33 cellular contexts compared by ENCODE assay signal in the genomic region with DNA sequence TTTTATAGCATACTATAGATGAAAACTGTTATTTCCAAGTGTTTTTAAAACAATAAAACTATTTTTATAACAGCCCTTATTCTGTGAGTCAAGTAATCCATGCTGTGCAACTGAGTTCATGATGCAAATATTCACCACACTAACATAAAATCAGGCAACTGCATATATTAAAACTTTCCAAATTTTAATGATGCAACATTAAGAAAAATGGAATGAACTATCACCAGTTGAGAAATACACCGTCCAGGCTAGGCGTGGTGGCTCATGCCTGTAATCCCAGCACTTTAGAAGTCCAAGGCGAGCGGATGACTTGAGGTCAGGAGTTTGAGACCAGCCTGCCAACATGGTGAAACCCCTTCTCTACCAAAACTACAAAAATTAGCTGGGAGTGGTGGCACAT.
DNase-seq lines count a peak whose midpoint lies in the region; ATAC-seq and TF ChIP-seq lines count a peak whose summit lies in the region.
"Had no signal": no experiment of that assay in that cellular context is flagged by ENCODE, and none has a peak within 500 bp of the region (broad histone marks: within the 10 kb centered on the region; RNA-seq: fewer than 3 reads in every experiment).

No MANE protein-coding gene starts in this region.

- H3K4me1 ChIP-seq in SJSA1 (replicated peaks) = peaks cover 43% of the 10 kb centered on the region
- H3K4me1 ChIP-seq in fibroblast of lung (ENCODE audit: control insufficient read depth, extremely low read depth, insufficient read depth, low read length) = peaks cover 8% of the 10 kb centered on the region
- H3K4me1 ChIP-seq: body of pancreas, prostate gland, sigmoid colon, uterus had no signal

- H3K9me3 Mint-ChIP-seq in osteocyte (ENCODE audit: unreplicated experiment) = peaks cover 7% of the 10 kb centered on the region
- peaks cover 8% of the 10 kb centered on the region for H3K9me3 Mint-ChIP-seq in activated CD4-positive, alpha-beta memory T cell treated with anti-CD3 and anti-CD28 coated beads, Interleukin-2, amount 10 ng/mL, durations not matched to agents 7 days and 5 days

- 0 out of 2 replicates have a peak, but pooled peaks cover 2% of the 10 kb centered on the region for H3K9me3 ChIP-seq in SJSA1 (replicated peaks)
- no peaks in the 10 kb centered on the region for H3K9me3 ChIP-seq in fibroblast of lung (ENCODE audit: control insufficient read depth, insufficient read depth, low read depth, low read length)
- H3K9me3 ChIP-seq: body of pancreas, neutrophil, prostate gland, sigmoid colon, SK-N-SH, uterus had no signal

- TF ChIP-seq CTCF in fibroblast of lung (conservative IDR thresholded peaks at IDR 0.05 in 1 of 2, IDR thresholded peaks at IDR 0.05 in 1 of 2; ENCODE audit: low read depth in 1 of 2, low read length in 2 of 2) (no peak), osteocyte (IDR thresholded peaks at IDR 0.05) (no peak), GM10248 (IDR thresholded peaks at IDR 0.05; ENCODE audit: control extremely low read depth, extremely low read depth, low read depth, missing control alignments) (no peak)

- CTCF ChIA-PET in activated CD4-positive, alpha-beta memory T cell treated with anti-CD3 and anti-CD28 coated beads, Interleukin-2, amount 10 ng/mL, durations not matched to agents 7 days and 5 days (lab: Charles Lee) = no interaction called here
- CTCF ChIA-PET in GM10248 (lab: Yijun Ruan, JAX) = no interaction called here

- H3K36me3 Mint-ChIP-seq in osteocyte (ENCODE audit: unreplicated experiment) = peaks cover 2% of the 10 kb centered on the region
- H3K36me3 Mint-ChIP-seq in activated CD4-positive, alpha-beta memory T cell treated with anti-CD3 and anti-CD28 coated beads, Interleukin-2, amount 10 ng/mL, durations not matched to agents 7 days and 5 days (ENCODE audit: low read depth) = no peaks in the 10 kb centered on the region
- H3K36me3 Mint-ChIP-seq: activated naive CD8-positive, alpha-beta T cell treated with anti-CD3 and anti-CD28 coated beads for 36 hours; CD14-positive monocyte; immature natural killer cell; naive B cell had no signal

- no peak overlapping the region for H3K9ac ChIP-seq in fibroblast of lung (ENCODE audit: insufficient read depth, low read length)

- H3K4me2 ChIP-seq in fibroblast of lung (ENCODE audit: extremely low read depth, insufficient read depth, low read length) = no peak overlapping the region

- H3K36me3 ChIP-seq in SJSA1 = no peaks in the 10 kb centered on the region; the same call in 1 of the 2 replicates
- no peaks in the 10 kb centered on the region for H3K36me3 ChIP-seq in fibroblast of lung (ENCODE audit: control insufficient read depth, insufficient read depth, low read length)
- H3K36me3 ChIP-seq: neutrophil, prostate gland, sigmoid colon, uterus had no signal

- H3K79me2 ChIP-seq in fibroblast of lung (ENCODE audit: control insufficient read depth, insufficient read depth, low read length) = no peaks in the 10 kb centered on the region

- H3K27me3 Mint-ChIP-seq in osteocyte (ENCODE audit: unreplicated experiment) = no peaks in the 10 kb centered on the region
- H3K27me3 Mint-ChIP-seq in activated CD4-positive, alpha-beta memory T cell treated with anti-CD3 and anti-CD28 coated beads, Interleukin-2, amount 10 ng/mL, durations not matched to agents 7 days and 5 days = no peaks in the 10 kb centered on the region
- H3K27me3 Mint-ChIP-seq: activated naive CD8-positive, alpha-beta T cell treated with anti-CD3 and anti-CD28 coated beads for 36 hours; naive B cell; stimulated activated naive CD8-positive, alpha-beta T cell treated with anti-CD3 and anti-CD28 coated beads, Interleukin-15, Interleukin-2, amounts not matched to agents 100 ng/mL and 50 ng/mL, for 24 hours had no signal

- no peak overlapping the region for H3K4me3 ChIP-seq in SJSA1
- no peak overlapping the region for H3K4me3 ChIP-seq in fibroblast of lung (replicated peaks in 1 of 4; ENCODE audit: control extremely low read depth in 1 of 4, insufficient read depth in 1 of 4, low read depth in 3 of 4, low read length in 4 of 4)
- H3K4me3 ChIP-seq: body of pancreas, GM12878, prostate gland, sigmoid colon, uterus had no signal

- H3K4me1 Mint-ChIP-seq in osteocyte (ENCODE audit: unreplicated experiment) = peaks cover 57% of the 10 kb centered on the region
- H3K4me1 Mint-ChIP-seq in activated CD4-positive, alpha-beta memory T cell treated with anti-CD3 and anti-CD28 coated beads, Interleukin-2, amount 10 ng/mL, durations not matched to agents 7 days and 5 days = no peaks in the 10 kb centered on the region
- H3K4me1 Mint-ChIP-seq: activated naive CD8-positive, alpha-beta T cell treated with anti-CD3 and anti-CD28 coated beads for 36 hours; CD14-positive monocyte; immature natural killer cell; naive B cell had no signal

- H3K27ac ChIP-seq in SJSA1 = peak overlapping the region; percentile 96
- no peak overlapping the region for H3K27ac ChIP-seq in fibroblast of lung (ENCODE audit: insufficient read depth, low read length)
- H3K27ac ChIP-seq: body of pancreas, neutrophil, prostate gland, RWPE1, sigmoid colon, uterus had no signal

- DNase-seq in GM04504 (ENCODE audit: low read depth) (peak; percentile 54), SJSA1 (ENCODE audit: low read depth in 1 of 2, low spot score in 2 of 2) (no peak), fibroblast of lung (ENCODE audit: low read depth in 2 of 2) (peak; percentile 43 to 53), osteocyte (ENCODE audit: extremely low spot score, unreplicated experiment) (no peak), GM10248 (ENCODE audit: extremely low spot score) (no peak)
- no peak for DNase-seq in activated CD4-positive, alpha-beta memory T cell treated with anti-CD3 and anti-CD28 coated beads, Interleukin-2, amount 10 ng/mL, durations not matched to agents 7 days and 5 days
- DNase-seq: activated CD4-positive, alpha-beta T cell treated with anti-CD3 and anti-CD28 coated beads for 4 hours; activated CD8-positive, alpha-beta memory T cell treated with anti-CD3 and anti-CD28 coated beads for 24 hours; activated effector memory CD4-positive, alpha-beta T cell treated with anti-CD3 and anti-CD28 coated beads, Interleukin-2, amount 50 U/mL, for 16 hours; activated naive CD8-positive, alpha-beta T cell treated with anti-CD3 and anti-CD28 coated beads for 36 hours; body of pancreas; DMS79 treated with DMSO at 0.1 percent for 48 hours; effector memory CD4-positive, alpha-beta T cell; erythroblast; hypothalamus; immature natural killer cell; naive B cell; NCI-H1417; NCI-H2081 treated with DMSO at 0.1 percent for 48 hours; NCI-H345; NCI-H774; sigmoid colon; SK-N-SH; uterus had no signal

- no peak overlapping the region for H3K4me3 Mint-ChIP-seq in osteocyte (ENCODE audit: unreplicated experiment)
- H3K4me3 Mint-ChIP-seq in activated CD4-positive, alpha-beta memory T cell treated with anti-CD3 and anti-CD28 coated beads, Interleukin-2, amount 10 ng/mL, durations not matched to agents 7 days and 5 days = no peak overlapping the region
- H3K4me3 Mint-ChIP-seq: activated naive CD8-positive, alpha-beta T cell treated with anti-CD3 and anti-CD28 coated beads for 36 hours; CD14-positive monocyte; immature natural killer cell; naive B cell; stimulated activated naive CD8-positive, alpha-beta T cell treated with anti-CD3 and anti-CD28 coated beads, Interleukin-15, Interleukin-2, amounts not matched to agents 100 ng/mL and 50 ng/mL, for 24 hours had no signal

- no peak overlapping the region for H2AFZ ChIP-seq in fibroblast of lung (ENCODE audit: low read length)

- no peaks in the 10 kb centered on the region for H3K27me3 ChIP-seq in SJSA1 (replicated peaks)
- no peaks in the 10 kb centered on the region for H3K27me3 ChIP-seq in fibroblast of lung (ENCODE audit: control insufficient read depth, insufficient read depth, low read length)
- H3K27me3 ChIP-seq: body of pancreas, neutrophil, sigmoid colon, uterus had no signal

- ATAC-seq in HG02852 (IDR thresholded peaks at IDR 0.05; ENCODE audit: unreplicated experiment) (no peak), GM18867 (IDR thresholded peaks at IDR 0.05; ENCODE audit: unreplicated experiment) (no peak)
- ATAC-seq: body of pancreas, GM12878, left lobe of liver had no signal

- peak overlapping the region; percentile 78 for H3K27ac Mint-ChIP-seq in osteocyte (ENCODE audit: unreplicated experiment)
- H3K27ac Mint-ChIP-seq in activated CD4-positive, alpha-beta memory T cell treated with anti-CD3 and anti-CD28 coated beads, Interleukin-2, amount 10 ng/mL, durations not matched to agents 7 days and 5 days = no peak overlapping the region
- H3K27ac Mint-ChIP-seq: activated naive CD8-positive, alpha-beta T cell treated with anti-CD3 and anti-CD28 coated beads for 36 hours; CD14-positive monocyte; immature natural killer cell; naive B cell; stimulated activated naive CD8-positive, alpha-beta T cell treated with anti-CD3 and anti-CD28 coated beads, Interleukin-15, Interleukin-2, amounts not matched to agents 100 ng/mL and 50 ng/mL, for 24 hours had no signal

- no peaks in the 10 kb centered on the region for H4K20me1 ChIP-seq in fibroblast of lung (ENCODE audit: control insufficient read depth, extremely low read depth, insufficient read depth, low read length)

- POLR2A ChIA-PET in activated CD4-positive, alpha-beta memory T cell treated with anti-CD3 and anti-CD28 coated beads, Interleukin-2, amount 10 ng/mL, durations not matched to agents 7 days and 5 days (lab: Charles Lee) = no interaction called here
- POLR2A ChIA-PET in GM10248 (lab: Yijun Ruan, JAX) = no interaction called here

Comparison
In these comparisons a context has a peak if more than half of its experiments do, and no peak if none do; other contexts are left out.
1. DNase-seq: peak in GM04504 (single experiment) and fibroblast of lung (2 of 2); none in SJSA1 (0 of 2), osteocyte (single experiment), activated CD4-positive, alpha-beta memory T cell treated with anti-CD3 and anti-CD28 coated beads, Interleukin-2, amount 10 ng/mL, durations not matched to agents 7 days and 5 days (single experiment) and GM10248 (single experiment).